ENCODE assay signal across 20 cellular contexts in genomic region chr17:72376486-72377345, GRCh38.
DNase-seq lines count a peak whose midpoint lies in the region; ATAC-seq and TF ChIP-seq lines count a peak whose summit lies in the region.
"Had no signal": no experiment of that assay in that cellular context is flagged by ENCODE, and none has a peak within 500 bp of the region (broad histone marks: within the 10 kb centered on the region; RNA-seq: fewer than 3 reads in every experiment).

No MANE protein-coding gene starts in this region.

- intact Hi-C loops in activated CD4-positive, alpha-beta T cell treated with anti-CD3 and anti-CD28 coated beads, Interleukin-2, amount 10 ng/mL, durations not matched to agents 24 days and 14 days (cut with micrococcal nuclease) = no loop called here
- intact Hi-C loops in CD4-positive, alpha-beta memory T cell (cut with micrococcal nuclease) = no loop called here

- no peak overlapping the region for H3K27ac ChIP-seq in CD4-positive, alpha-beta memory T cell (ENCODE audit: low read depth, low read length)
- H3K27ac ChIP-seq: right atrium auricular region, SJSA1 had no signal

- H3K36me3 ChIP-seq in BJ (ENCODE audit: control insufficient read depth, insufficient read depth, low read length) = no peaks in the 10 kb centered on the region
- H3K36me3 ChIP-seq in adipocyte (ENCODE audit: control insufficient read depth, insufficient read depth, low read length, severe bottlenecking) = no peaks in the 10 kb centered on the region
- no peaks in the 10 kb centered on the region for H3K36me3 ChIP-seq in CD4-positive, alpha-beta memory T cell (ENCODE audit: insufficient read depth, low read length)
- H3K36me3 ChIP-seq: right atrium auricular region, SJSA1 had no signal

- POLR2A ChIA-PET in BJ (lab: Charles Lee) = interaction anchor here (0.6 kb wide), 1 partner anchor 11 kb away, joined by 7 read pairs; no protein-coding TSS in a partner anchor
- POLR2A ChIA-PET in activated CD8-positive, alpha-beta T cell treated with anti-CD3 and anti-CD28 coated beads, Interleukin-2, amount 10 ng/mL, durations not matched to agents 7 days and 5 days (lab: Charles Lee) = no interaction called here
- POLR2A ChIA-PET in CD4-positive, alpha-beta memory T cell (lab: Charles Lee; ENCODE audit: partially characterized antibody) = no interaction called here

- H3K27me3 Mint-ChIP-seq in neural crest cell (ENCODE audit: low read depth) = no peaks in the 10 kb centered on the region
- H3K27me3 Mint-ChIP-seq in activated CD8-positive, alpha-beta T cell treated with anti-CD3 and anti-CD28 coated beads, Interleukin-2, amount 10 ng/mL, durations not matched to agents 7 days and 5 days (ENCODE audit: low read depth) = no peaks in the 10 kb centered on the region
- H3K27me3 Mint-ChIP-seq in activated CD4-positive, alpha-beta T cell treated with anti-CD3 and anti-CD28 coated beads, Interleukin-2, amount 10 ng/mL, durations not matched to agents 24 days and 14 days = no peaks in the 10 kb centered on the region
- H3K27me3 Mint-ChIP-seq in CD4-positive, alpha-beta memory T cell = peaks cover 0 to 2% of the 10 kb centered on the region in 2 donors
- H3K27me3 Mint-ChIP-seq: activated naive CD8-positive, alpha-beta T cell treated with anti-CD3 and anti-CD28 coated beads, Interleukin-2, amount 50 U/mL, for 24 hours had no signal

- H3K9me3 ChIP-seq in adipocyte (ENCODE audit: control insufficient read depth, low read length) = no peaks in the 10 kb centered on the region
- H3K9me3 ChIP-seq in CD4-positive, alpha-beta memory T cell (ENCODE audit: control insufficient read depth in 1 of 2, low read length in 2 of 2) = no peaks in the 10 kb centered on the region
- H3K9me3 ChIP-seq: right atrium auricular region, SJSA1 had no signal

- ATAC-seq in activated CD8-positive, alpha-beta T cell treated with anti-CD3 and anti-CD28 coated beads, Interleukin-2, amount 10 ng/mL, durations not matched to agents 7 days and 5 days = no peak
- ATAC-seq in GM19463 (IDR thresholded peaks at IDR 0.05; ENCODE audit: unreplicated experiment) = no peak
- ATAC-seq: activated naive CD8-positive, alpha-beta T cell treated with anti-CD3 and anti-CD28 coated beads, Interleukin-2, amount 50 U/mL, for 24 hours; natural killer cell treated with Interleukin-12 subunit alpha and Interleukin-12 subunit beta and Interleukin-15 and Interleukin-18, amount 100 ng/mL, for 72 hours had no signal

- peak; percentile 70 for DNase-seq in BJ (ENCODE audit: low read depth)
- DNase-seq in NCI-H1436 treated with DMSO at 0.1 percent for 48 hours (lab: John Stamatoyannopoulos, UW) = peak; percentile 72
- DNase-seq in adipocyte (ENCODE audit: low read depth) = peak; percentile 92
- DNase-seq in neural crest cell (ENCODE audit: low read depth, low spot score) = no peak
- DNase-seq in activated CD8-positive, alpha-beta T cell treated with anti-CD3 and anti-CD28 coated beads, Interleukin-2, amount 10 ng/mL, durations not matched to agents 7 days and 5 days = no peak
- DNase-seq in activated CD4-positive, alpha-beta T cell treated with anti-CD3 and anti-CD28 coated beads, Interleukin-2, amount 10 ng/mL, durations not matched to agents 24 days and 14 days = no peak
- DNase-seq in CD4-positive, alpha-beta memory T cell = no peak
- DNase-seq: activated CD4-positive, alpha-beta T cell treated with anti-CD3 and anti-CD28 coated beads, Interleukin-2, amount 50 U/mL, for 4 hours; activated naive CD8-positive, alpha-beta T cell treated with anti-CD3 and anti-CD28 coated beads, Interleukin-2, amount 50 U/mL, for 24 hours; activated T-cell treated with anti-CD3 and anti-CD28 coated beads, Interleukin-2, amount 50 U/mL, for 48 hours; central memory CD4-positive, alpha-beta T cell; endodermal cell; H9; immature natural killer cell; mammary epithelial cell had no signal

- TF ChIP-seq CTCF in BJ (IDR thresholded peaks at IDR 0.05; ENCODE audit: insufficient read depth, low read depth, low read length) (no peak), neural crest cell (conservative IDR thresholded peaks at IDR 0.05) (no peak)

- H3K4me1 ChIP-seq in adipocyte (ENCODE audit: control insufficient read depth, insufficient read depth, low read length) = peaks cover 23% of the 10 kb centered on the region
- no peaks in the 10 kb centered on the region for H3K4me1 ChIP-seq in CD4-positive, alpha-beta memory T cell (ENCODE audit: insufficient read depth, low read length)
- H3K4me1 ChIP-seq: right atrium auricular region had no signal

- H3K4me3 Mint-ChIP-seq in neural crest cell = no peak overlapping the region
- no peak overlapping the region for H3K4me3 Mint-ChIP-seq in activated CD8-positive, alpha-beta T cell treated with anti-CD3 and anti-CD28 coated beads, Interleukin-2, amount 10 ng/mL, durations not matched to agents 7 days and 5 days
- H3K4me3 Mint-ChIP-seq in activated CD4-positive, alpha-beta T cell treated with anti-CD3 and anti-CD28 coated beads, Interleukin-2, amount 10 ng/mL, durations not matched to agents 24 days and 14 days = no peak overlapping the region
- no peak overlapping the region for H3K4me3 Mint-ChIP-seq in CD4-positive, alpha-beta memory T cell
- H3K4me3 Mint-ChIP-seq: activated naive CD8-positive, alpha-beta T cell treated with anti-CD3 and anti-CD28 coated beads, Interleukin-2, amount 50 U/mL, for 24 hours; CD14-positive monocyte; endodermal cell; H9; immature natural killer cell; natural killer cell treated with Interleukin-12 subunit alpha and Interleukin-12 subunit beta and Interleukin-15 and Interleukin-18, amount 100 ng/mL, for 72 hours had no signal

- H3K36me3 Mint-ChIP-seq in neural crest cell (ENCODE audit: low read depth) = no peaks in the 10 kb centered on the region
- no peaks in the 10 kb centered on the region for H3K36me3 Mint-ChIP-seq in activated CD8-positive, alpha-beta T cell treated with anti-CD3 and anti-CD28 coated beads, Interleukin-2, amount 10 ng/mL, durations not matched to agents 7 days and 5 days (ENCODE audit: low read depth)
- H3K36me3 Mint-ChIP-seq in activated CD4-positive, alpha-beta T cell treated with anti-CD3 and anti-CD28 coated beads, Interleukin-2, amount 10 ng/mL, durations not matched to agents 24 days and 14 days (ENCODE audit: low read depth) = no peaks in the 10 kb centered on the region
- H3K36me3 Mint-ChIP-seq in CD4-positive, alpha-beta memory T cell = no peaks in the 10 kb centered on the region
- H3K36me3 Mint-ChIP-seq: CD14-positive monocyte; immature natural killer cell; natural killer cell treated with Interleukin-12 subunit alpha and Interleukin-12 subunit beta and Interleukin-15 and Interleukin-18, amount 100 ng/mL, for 72 hours had no signal

- H3K27me3 ChIP-seq in BJ (ENCODE audit: control insufficient read depth, insufficient read depth, low read length) (no peaks in the 10 kb centered on the region), adipocyte (replicated peaks; ENCODE audit: control insufficient read depth, insufficient read depth, low read length) (no peaks in the 10 kb centered on the region)
- H3K27me3 ChIP-seq in CD4-positive, alpha-beta memory T cell (ENCODE audit: insufficient read depth, low read length) = no peaks in the 10 kb centered on the region
- H3K27me3 ChIP-seq: right atrium auricular region, SJSA1 had no signal

- peak overlapping the region; percentile 58 for H3K27ac Mint-ChIP-seq in neural crest cell (ENCODE audit: unreplicated experiment)
- no peak overlapping the region for H3K27ac Mint-ChIP-seq in activated CD8-positive, alpha-beta T cell treated with anti-CD3 and anti-CD28 coated beads, Interleukin-2, amount 10 ng/mL, durations not matched to agents 7 days and 5 days
- H3K27ac Mint-ChIP-seq in activated CD4-positive, alpha-beta T cell treated with anti-CD3 and anti-CD28 coated beads, Interleukin-2, amount 10 ng/mL, durations not matched to agents 24 days and 14 days = no peak overlapping the region
- H3K27ac Mint-ChIP-seq in CD4-positive, alpha-beta memory T cell = no peak overlapping the region
- H3K27ac Mint-ChIP-seq: activated naive CD8-positive, alpha-beta T cell treated with anti-CD3 and anti-CD28 coated beads, Interleukin-2, amount 50 U/mL, for 24 hours; endodermal cell; H9; immature natural killer cell; natural killer cell treated with Interleukin-12 subunit alpha and Interleukin-12 subunit beta and Interleukin-15 and Interleukin-18, amount 100 ng/mL, for 72 hours had no signal

- H3K4me3 ChIP-seq in BJ (ENCODE audit: low read depth, low read length) = no peak overlapping the region
- H3K4me3 ChIP-seq in adipocyte (ENCODE audit: low read length) = no peak overlapping the region
- no peak overlapping the region for H3K4me3 ChIP-seq in CD4-positive, alpha-beta memory T cell (ENCODE audit: low read length in 2 of 2)
- H3K4me3 ChIP-seq: right atrium auricular region, SJSA1 had no signal

- peaks cover 11% of the 10 kb centered on the region for H3K4me1 Mint-ChIP-seq in neural crest cell
- no peaks in the 10 kb centered on the region for H3K4me1 Mint-ChIP-seq in activated CD8-positive, alpha-beta T cell treated with anti-CD3 and anti-CD28 coated beads, Interleukin-2, amount 10 ng/mL, durations not matched to agents 7 days and 5 days (ENCODE audit: low read depth)
- H3K4me1 Mint-ChIP-seq in activated CD4-positive, alpha-beta T cell treated with anti-CD3 and anti-CD28 coated beads, Interleukin-2, amount 10 ng/mL, durations not matched to agents 24 days and 14 days = no peaks in the 10 kb centered on the region
- H3K4me1 Mint-ChIP-seq in CD4-positive, alpha-beta memory T cell = no peaks in the 10 kb centered on the region
- H3K4me1 Mint-ChIP-seq: activated naive CD8-positive, alpha-beta T cell treated with anti-CD3 and anti-CD28 coated beads, Interleukin-2, amount 50 U/mL, for 24 hours; CD14-positive monocyte; immature natural killer cell had no signal

- H3K9me3 Mint-ChIP-seq in neural crest cell = no peaks in the 10 kb centered on the region
- no peaks in the 10 kb centered on the region for H3K9me3 Mint-ChIP-seq in activated CD8-positive, alpha-beta T cell treated with anti-CD3 and anti-CD28 coated beads, Interleukin-2, amount 10 ng/mL, durations not matched to agents 7 days and 5 days (ENCODE audit: insufficient read depth)
- no peaks in the 10 kb centered on the region for H3K9me3 Mint-ChIP-seq in activated CD4-positive, alpha-beta T cell treated with anti-CD3 and anti-CD28 coated beads, Interleukin-2, amount 10 ng/mL, durations not matched to agents 24 days and 14 days
- H3K9me3 Mint-ChIP-seq in CD4-positive, alpha-beta memory T cell = no peaks in the 10 kb centered on the region
- H3K9me3 Mint-ChIP-seq: activated naive CD8-positive, alpha-beta T cell treated with anti-CD3 and anti-CD28 coated beads, Interleukin-2, amount 50 U/mL, for 24 hours; endodermal cell; H9; natural killer cell treated with Interleukin-12 subunit alpha and Interleukin-12 subunit beta and Interleukin-15 and Interleukin-18, amount 100 ng/mL, for 72 hours had no signal

- CTCF ChIA-PET in BJ (lab: Yijun Ruan, JAX) = interaction anchor here (1.1 kb wide), 1 partner anchor 13 kb away, joined by 4 read pairs; no protein-coding TSS in a partner anchor
- CTCF ChIA-PET in activated CD8-positive, alpha-beta T cell treated with anti-CD3 and anti-CD28 coated beads, Interleukin-2, amount 10 ng/mL, durations not matched to agents 7 days and 5 days (lab: Charles Lee) = no interaction called here
- CTCF ChIA-PET in CD4-positive, alpha-beta memory T cell (lab: Charles Lee; ENCODE audit: partially characterized antibody) = interaction anchor here (1.0 kb wide), 1 partner anchor 10 kb away, joined by 3 read pairs; no protein-coding TSS in a partner anchor

- H3K9ac ChIP-seq in adipocyte (ENCODE audit: low read length) = no peak overlapping the region

Comparison
In these comparisons a context has a peak if more than half of its experiments do, and no peak if none do; other contexts are left out.
1. DNase-seq: peak in BJ (single experiment), NCI-H1436 treated with DMSO at 0.1 percent for 48 hours (single experiment) and adipocyte (single experiment); none in neural crest cell (single experiment), activated CD8-positive, alpha-beta T cell treated with anti-CD3 and anti-CD28 coated beads, Interleukin-2, amount 10 ng/mL, durations not matched to agents 7 days and 5 days (single experiment), activated CD4-positive, alpha-beta T cell treated with anti-CD3 and anti-CD28 coated beads, Interleukin-2, amount 10 ng/mL, durations not matched to agents 24 days and 14 days (single experiment) and CD4-positive, alpha-beta memory T cell (0 of 5).